Comparison of ENCODE assay signal across 20 cellular contexts in genomic region chr22:21797444-21798221, GRCh38.
DNase-seq lines count a peak whose midpoint lies in the region; ATAC-seq and TF ChIP-seq lines count a peak whose summit lies in the region.
"Had no signal": no experiment of that assay in that cellular context is flagged by ENCODE, and none has a peak within 500 bp of the region (broad histone marks: within the 10 kb centered on the region; RNA-seq: fewer than 3 reads in every experiment).

No MANE protein-coding gene starts in this region.

- no peaks in the 10 kb centered on the region for H3K9me3 Mint-ChIP-seq in MCF 10A (ENCODE audit: unreplicated experiment)
- H3K9me3 Mint-ChIP-seq in immature natural killer cell: no peaks in the 10 kb centered on the region
- no peaks in the 10 kb centered on the region for H3K9me3 Mint-ChIP-seq in activated CD4-positive, alpha-beta T cell treated with anti-CD3 and anti-CD28 coated beads for 36 hours (ENCODE audit: low read depth)
- H3K9me3 Mint-ChIP-seq: memory B cell had no signal

- H3K27ac ChIP-seq in breast epithelium (peak overlapping the region; percentile 19 to 20), thoracic aorta (peak overlapping the region; percentile 39 to 46)
- H3K27ac ChIP-seq: epithelial cell of prostate, GM23248, HL-60 had no signal

- TF ChIP-seq CTCF in breast epithelium (IDR thresholded peaks at IDR 0.05): no peak
- TF ChIP-seq CTCF in MCF 10A (IDR thresholded peaks at IDR 0.05; ENCODE audit: unreplicated experiment): no peak
- TF ChIP-seq CTCF in thoracic aorta (IDR thresholded peaks at IDR 0.05): no peak

- intact Hi-C loops in breast epithelium (cut with DNase I; ENCODE audit: low total_unique reads) (no loop called here), MCF 10A (cut with micrococcal nuclease) (no loop called here)
- intact Hi-C loops in activated CD4-positive, alpha-beta T cell treated with anti-CD3 and anti-CD28 coated beads for 36 hours (cut with DNase I, micrococcal nuclease): no loop called here

- H3K27me3 Mint-ChIP-seq in MCF 10A (ENCODE audit: insufficient read depth, unreplicated experiment): no peaks in the 10 kb centered on the region
- H3K27me3 Mint-ChIP-seq in immature natural killer cell (ENCODE audit: low read depth in 3 of 3): no peaks in the 10 kb centered on the region
- no peaks in the 10 kb centered on the region for H3K27me3 Mint-ChIP-seq in activated CD4-positive, alpha-beta T cell treated with anti-CD3 and anti-CD28 coated beads for 36 hours
- H3K27me3 Mint-ChIP-seq: memory B cell had no signal

- H3K27me3 ChIP-seq in breast epithelium (no peaks in the 10 kb centered on the region), thoracic aorta (replicated peaks; ENCODE audit: insufficient read depth) (no peaks in the 10 kb centered on the region)

- CTCF ChIA-PET in MCF 10A (lab: Yijun Ruan, JAX): interaction anchor here (0.7 kb wide), 1 partner anchor 155 kb away, joined by 3 read pairs; the partner anchor contains the start of gene PPM1F
- CTCF ChIA-PET in activated CD4-positive, alpha-beta T cell treated with anti-CD3 and anti-CD28 coated beads for 36 hours (lab: Charles Lee): interaction anchor here (0.5 to 1.1 kb wide), 3 partner anchors 18 to 171 kb away, joined by 3 to 4 read pairs (median 3); no protein-coding TSS in a partner anchor

- H3K36me3 Mint-ChIP-seq in MCF 10A (ENCODE audit: insufficient read depth, unreplicated experiment): peaks cover 53% of the 10 kb centered on the region
- peaks cover 12 to 34% (median 16%) of the 10 kb centered on the region in 3 donors for H3K36me3 Mint-ChIP-seq in immature natural killer cell
- H3K36me3 Mint-ChIP-seq in activated CD4-positive, alpha-beta T cell treated with anti-CD3 and anti-CD28 coated beads for 36 hours (ENCODE audit: low read depth): peaks cover 38% of the 10 kb centered on the region

- no peak for DNase-seq in breast epithelium (ENCODE audit: low spot score in 2 of 2)
- DNase-seq in MCF 10A (ENCODE audit: unreplicated experiment): no peak
- peak; percentile 54 for DNase-seq in dedifferentiated amniotic fluid mesenchymal stem cell (ENCODE audit: extremely low spot score)
- no peak for DNase-seq in immature natural killer cell
- DNase-seq in thoracic aorta (ENCODE audit: low spot score): no peak
- DNase-seq in activated CD4-positive, alpha-beta T cell treated with anti-CD3 and anti-CD28 coated beads for 36 hours: no peak
- DNase-seq: ACHN; activated CD4-positive, alpha-beta T cell treated with anti-CD3 and anti-CD28 coated beads for 48 hours; activated T-cell treated with anti-CD3 and anti-CD28 coated beads, Interleukin-2, amount 50 U/mL, for 48 hours; Calu3; GM23248; Kasumi-1; NCI-H187 treated with DMSO at 0.1 percent for 48 hours; NCI-H69 had no signal

- ATAC-seq in thoracic aorta (ENCODE audit: insufficient number of reproducible peaks, low FRiP score, low read depth): no peak
- no peak for ATAC-seq in GM19324 (IDR thresholded peaks at IDR 0.05; ENCODE audit: low FRiP score, unreplicated experiment)
- no peak for ATAC-seq in HG03354 (IDR thresholded peaks at IDR 0.05; ENCODE audit: poor library complexity, severe bottlenecking, unreplicated experiment)
- ATAC-seq in activated CD4-positive, alpha-beta T cell treated with anti-CD3 and anti-CD28 coated beads for 36 hours: no peak

- H3K36me3 ChIP-seq in breast epithelium: no peaks in the 10 kb centered on the region
- peaks cover 21% of the 10 kb centered on the region for H3K36me3 ChIP-seq in thoracic aorta

- H3K4me1 ChIP-seq in breast epithelium: no peaks in the 10 kb centered on the region
- H3K4me1 ChIP-seq in thoracic aorta (ENCODE audit: control insufficient read depth in 1 of 2, low read depth in 2 of 2): peaks cover 7 to 13% of the 10 kb centered on the region in 2 donors

- H3K9me3 ChIP-seq in breast epithelium: no peaks in the 10 kb centered on the region
- H3K9me3 ChIP-seq in thoracic aorta: no peaks in the 10 kb centered on the region

- no TSS peak for BruUV-seq in MCF 10A (replicated peaks; lab: Mats Ljungman, UMichigan)

- no peak for TF ChIP-seq POLR2A in breast epithelium (IDR thresholded peaks at IDR 0.05)

- POLR2A ChIA-PET in MCF 10A (lab: Yijun Ruan, JAX): interaction anchor here (0.9 kb wide), 1 partner anchor 29 kb away, joined by 3 read pairs; no protein-coding TSS in a partner anchor
- POLR2A ChIA-PET in activated CD4-positive, alpha-beta T cell treated with anti-CD3 and anti-CD28 coated beads for 36 hours (lab: Charles Lee): interaction anchor here (0.6 kb wide), 1 partner anchor 171 kb away, joined by 8 read pairs; no protein-coding TSS in a partner anchor

- H3K27ac Mint-ChIP-seq in MCF 10A (ENCODE audit: low read depth, unreplicated experiment) (no peak overlapping the region), immature natural killer cell (peak overlapping the region in 5 of 6 donors; percentile 1 to 75 (median 62))
- H3K27ac Mint-ChIP-seq in activated CD4-positive, alpha-beta T cell treated with anti-CD3 and anti-CD28 coated beads for 36 hours: no peak overlapping the region

- H3K4me3 ChIP-seq in breast epithelium: no peak overlapping the region
- H3K4me3 ChIP-seq in thoracic aorta: no peak overlapping the region
- H3K4me3 ChIP-seq: GM23248, skin epidermis had no signal

- H3K4me3 Mint-ChIP-seq in MCF 10A (ENCODE audit: unreplicated experiment): no peak overlapping the region
- H3K4me3 Mint-ChIP-seq in immature natural killer cell: no peak overlapping the region
- no peak overlapping the region for H3K4me3 Mint-ChIP-seq in activated CD4-positive, alpha-beta T cell treated with anti-CD3 and anti-CD28 coated beads for 36 hours
- H3K4me3 Mint-ChIP-seq: memory B cell had no signal

- H3K4me1 Mint-ChIP-seq in MCF 10A (ENCODE audit: insufficient read depth, unreplicated experiment) (no peaks in the 10 kb centered on the region), immature natural killer cell (peaks cover 11 to 40% of the 10 kb centered on the region in 2 donors)
- H3K4me1 Mint-ChIP-seq in activated CD4-positive, alpha-beta T cell treated with anti-CD3 and anti-CD28 coated beads for 36 hours: peaks cover 5% of the 10 kb centered on the region

Comparison
In these comparisons a context has a peak if more than half of its experiments do, and no peak if none do; other contexts are left out.
1. H3K27ac Mint-ChIP-seq: peak in immature natural killer cell (5 of 6); none in MCF 10A (single experiment) and activated CD4-positive, alpha-beta T cell treated with anti-CD3 and anti-CD28 coated beads for 36 hours (single experiment).